13 cellular contexts compared by ENCODE assay signal in genomic region chr20:59177266-59178250, GRCh38. TPM values are rescaled to one million over a fixed set of nuclear protein-coding genes. Genes with fewer than 3 reads are reported as not detected.
DNase-seq lines count a peak whose midpoint lies in the region; ATAC-seq, FAIRE-seq and TF ChIP-seq lines count a peak whose summit lies in the region.
"Had no signal": no experiment of that assay in that cellular context is flagged by ENCODE, and none has a peak within 500 bp of the region (broad histone marks: within the 10 kb centered on the region; RNA-seq: fewer than 3 reads in every experiment).

No MANE protein-coding gene starts in this region.

- peak overlapping the region; percentile 52 for H3K4me3 Mint-ChIP-seq in activated naive CD4-positive, alpha-beta T cell treated with anti-CD3 and anti-CD28 coated beads for 36 hours

- no peak overlapping the region for H3K4me3 ChIP-seq in lower leg skin (ENCODE audit: low read depth, poor library complexity, severe bottlenecking)
- H3K4me3 ChIP-seq: SK-N-MC, smooth muscle cell had no signal

- peak; percentile 67 for DNase-seq in activated naive CD4-positive, alpha-beta T cell treated with anti-CD3 and anti-CD28 coated beads for 36 hours
- DNase-seq in activated naive CD4-positive, alpha-beta T cell (lab: John Stamatoyannopoulos, UW) = no peak
- no peak for DNase-seq in HTR-8/SVneo (ENCODE audit: insufficient read length, low spot score)
- DNase-seq in activated naive CD4-positive, alpha-beta T cell treated with anti-CD3 and anti-CD28 coated beads, Interleukin-2, amount 50 U/mL, for 72 hours (ENCODE audit: low spot score in 2 of 2) = no peak
- peak; percentile 21 to 43 for DNase-seq in stimulated activated CD8-positive, alpha-beta memory T cell treated with anti-CD3 and anti-CD28 coated beads, Interleukin-7, amount 100 ng/mL, for 4 hours (ENCODE audit: low read depth in 2 of 2)
- no peak for DNase-seq in lower leg skin (ENCODE audit: low spot score in 2 of 2)
- DNase-seq in NCI-H510A treated with DMSO at 0.1 percent for 48 hours (lab: John Stamatoyannopoulos, UW) = no peak
- DNase-seq in medulla oblongata (ENCODE audit: extremely low spot score) = no peak
- DNase-seq: activated CD4-positive, CD25-positive, alpha-beta regulatory T cell treated with anti-CD3 and anti-CD28 coated beads, Interleukin-2, amount 50 U/mL, for 72 hours; glutamatergic neuron had no signal

- no peaks in the 10 kb centered on the region for H3K27me3 Mint-ChIP-seq in activated naive CD4-positive, alpha-beta T cell treated with anti-CD3 and anti-CD28 coated beads for 36 hours (ENCODE audit: low read depth)

- H3K9me3 Mint-ChIP-seq in activated naive CD4-positive, alpha-beta T cell treated with anti-CD3 and anti-CD28 coated beads for 36 hours = peaks cover 6% of the 10 kb centered on the region
- no peaks in the 10 kb centered on the region for H3K9me3 Mint-ChIP-seq in activated naive CD4-positive, alpha-beta T cell treated with anti-CD3 and anti-CD28 coated beads, Interleukin-2, amount 50 U/mL, for 72 hours

- ATAC-seq in activated naive CD4-positive, alpha-beta T cell treated with anti-CD3 and anti-CD28 coated beads, Interleukin-2, amount 50 U/mL, for 72 hours = peak; percentile 87 to 93

- peak overlapping the region; percentile 91 for H3K27ac Mint-ChIP-seq in activated naive CD4-positive, alpha-beta T cell treated with anti-CD3 and anti-CD28 coated beads for 36 hours
- peak overlapping the region; percentile 74 to 95 for H3K27ac Mint-ChIP-seq in activated naive CD4-positive, alpha-beta T cell treated with anti-CD3 and anti-CD28 coated beads, Interleukin-2, amount 50 U/mL, for 72 hours

- peaks cover 11% of the 10 kb centered on the region for H3K36me3 Mint-ChIP-seq in activated naive CD4-positive, alpha-beta T cell treated with anti-CD3 and anti-CD28 coated beads for 36 hours (ENCODE audit: low read depth)
- peaks cover 10 to 40% of the 10 kb centered on the region in 2 donors for H3K36me3 Mint-ChIP-seq in activated naive CD4-positive, alpha-beta T cell treated with anti-CD3 and anti-CD28 coated beads, Interleukin-2, amount 50 U/mL, for 72 hours

- TF ChIP-seq CTCF in lower leg skin (IDR thresholded peaks at IDR 0.05) = no peak

- intact Hi-C loops in activated naive CD4-positive, alpha-beta T cell treated with anti-CD3 and anti-CD28 coated beads for 36 hours (cut with micrococcal nuclease) = loop anchor here (1.0 to 2.0 kb wide), 3 partner anchors 11 to 33 kb away; partner anchors contain the start of gene ZNF831
- intact Hi-C loops in lower leg skin (cut with DNase I; ENCODE audit: low total_unique reads) = no loop called here

- H3K4me1 Mint-ChIP-seq in activated naive CD4-positive, alpha-beta T cell treated with anti-CD3 and anti-CD28 coated beads for 36 hours (ENCODE audit: low read depth) = peaks cover 81% of the 10 kb centered on the region

- no peak for TF ChIP-seq POLR2A in lower leg skin (IDR thresholded peaks at IDR 0.05)

- CTCF ChIA-PET in activated naive CD4-positive, alpha-beta T cell treated with anti-CD3 and anti-CD28 coated beads for 36 hours (lab: Charles Lee) = interaction anchor here (1.0 to 2.5 kb wide), 9 partner anchors 8 to 95 kb away, joined by 3 to 11 read pairs (median 3); no protein-coding TSS in a partner anchor

- peak; percentile 67 for FAIRE-seq in HTR-8/SVneo (lab: Jason Lieb, UNC)
- FAIRE-seq: endometrium had no signal

- 82 to 83% methylated on average over 13 of the region's 13 CpGs for WGBS in lower leg skin, 2 donors

RNA-seq across cellular contexts. Expression of gene ZNF831, which starts 13.9 kb away (rescaled TPM):
- total RNA-seq in activated naive CD4-positive, alpha-beta T cell treated with anti-CD3 and anti-CD28 coated beads for 36 hours = 1 to 10 TPM; 5.1 to 6.0 TPM
- 10 to 100 TPM in 1 of 2 donors, 1 to 10 TPM in 1; 6.6 to 12.7 TPM for total RNA-seq in activated naive CD4-positive, alpha-beta T cell treated with anti-CD3 and anti-CD28 coated beads, Interleukin-2, amount 50 U/mL, for 72 hours
- total RNA-seq in lower leg skin = under 1 TPM; 0.20 to 0.30 (median 0.24) TPM
- total RNA-seq: smooth muscle cell had no signal

Comparison
In these comparisons a context has a peak if more than half of its experiments do, and no peak if none do; other contexts are left out.
1. DNase-seq: peak in activated naive CD4-positive, alpha-beta T cell treated with anti-CD3 and anti-CD28 coated beads for 36 hours (single experiment) and stimulated activated CD8-positive, alpha-beta memory T cell treated with anti-CD3 and anti-CD28 coated beads, Interleukin-7, amount 100 ng/mL, for 4 hours (2 of 2); none in activated naive CD4-positive, alpha-beta T cell (0 of 4), HTR-8/SVneo (single experiment), activated naive CD4-positive, alpha-beta T cell treated with anti-CD3 and anti-CD28 coated beads, Interleukin-2, amount 50 U/mL, for 72 hours (0 of 2), lower leg skin (0 of 2), NCI-H510A treated with DMSO at 0.1 percent for 48 hours (single experiment) and medulla oblongata (single experiment).
2. RNA of gene ZNF831, which starts 13.9 kb away (total RNA-seq): 6.6 to 12.7 TPM in activated naive CD4-positive, alpha-beta T cell treated with anti-CD3 and anti-CD28 coated beads, Interleukin-2, amount 50 U/mL, for 72 hours and 5.1 to 6.0 TPM in activated naive CD4-positive, alpha-beta T cell treated with anti-CD3 and anti-CD28 coated beads for 36 hours; 0.20 to 0.30 TPM in lower leg skin; every median in the first group is over 4 times any median in the second.